2 cellular contexts compared by ENCODE assay signal in the genomic region with DNA sequence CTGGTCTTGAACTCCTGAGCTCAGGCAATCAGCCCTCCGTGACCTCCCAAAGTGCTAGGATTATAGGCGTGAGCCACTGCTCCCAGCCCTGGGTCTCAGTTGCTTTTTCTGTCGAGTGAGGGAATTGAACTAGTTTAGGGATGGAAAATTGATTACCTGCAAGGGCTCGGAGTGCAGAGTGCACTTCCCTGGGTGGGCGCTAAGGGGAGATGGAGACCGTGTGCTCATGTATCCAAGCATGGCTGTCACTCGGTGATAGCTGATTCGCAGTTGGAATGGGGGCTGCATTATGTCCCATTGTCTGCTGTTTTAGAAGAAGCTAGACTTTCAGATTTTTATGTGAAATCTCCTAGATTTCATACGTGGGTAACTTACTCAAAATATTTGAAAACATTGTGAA.
TF ChIP-seq lines count a peak whose summit lies in the region.

No MANE protein-coding gene starts in this region.

TF ChIP-seq in HepG2, 621 proteins besides CTCF, POLR2A, EP300 and RAD21 (continued from another document):
- TF ChIP-seq SMARCC2 (IDR thresholded peaks at IDR 0.05): no peak
- TF ChIP-seq, protein P1, sequence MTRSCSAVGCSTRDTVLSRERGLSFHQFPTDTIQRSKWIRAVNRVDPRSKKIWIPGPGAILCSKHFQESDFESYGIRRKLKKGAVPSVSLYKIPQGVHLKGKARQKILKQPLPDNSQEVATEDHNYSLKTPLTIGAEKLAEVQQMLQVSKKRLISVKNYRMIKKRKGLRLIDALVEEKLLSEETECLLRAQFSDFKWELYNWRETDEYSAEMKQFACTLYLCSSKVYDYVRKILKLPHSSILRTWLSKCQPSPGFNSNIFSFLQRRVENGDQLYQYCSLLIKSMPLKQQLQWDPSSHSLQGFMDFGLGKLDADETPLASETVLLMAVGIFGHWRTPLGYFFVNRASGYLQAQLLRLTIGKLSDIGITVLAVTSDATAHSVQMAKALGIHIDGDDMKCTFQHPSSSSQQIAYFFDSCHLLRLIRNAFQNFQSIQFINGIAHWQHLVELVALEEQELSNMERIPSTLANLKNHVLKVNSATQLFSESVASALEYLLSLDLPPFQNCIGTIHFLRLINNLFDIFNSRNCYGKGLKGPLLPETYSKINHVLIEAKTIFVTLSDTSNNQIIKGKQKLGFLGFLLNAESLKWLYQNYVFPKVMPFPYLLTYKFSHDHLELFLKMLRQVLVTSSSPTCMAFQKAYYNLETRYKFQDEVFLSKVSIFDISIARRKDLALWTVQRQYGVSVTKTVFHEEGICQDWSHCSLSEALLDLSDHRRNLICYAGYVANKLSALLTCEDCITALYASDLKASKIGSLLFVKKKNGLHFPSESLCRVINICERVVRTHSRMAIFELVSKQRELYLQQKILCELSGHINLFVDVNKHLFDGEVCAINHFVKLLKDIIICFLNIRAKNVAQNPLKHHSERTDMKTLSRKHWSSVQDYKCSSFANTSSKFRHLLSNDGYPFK (CRISPR knock-in tag; IDR thresholded peaks at IDR 0.05; ENCODE audit: borderline replicate concordance): no peak
- no peak for TF ChIP-seq ZIK1 (CRISPR knock-in tag; IDR thresholded peaks at IDR 0.05; ENCODE audit: borderline replicate concordance, low read depth)
- no peak for TF ChIP-seq ZNF619 (CRISPR knock-in tag; IDR thresholded peaks at IDR 0.05)
- TF ChIP-seq RBFOX2 (IDR thresholded peaks at IDR 0.05; ENCODE audit: low read depth, low read length): no peak
- no peak for TF ChIP-seq TRIM22 (IDR thresholded peaks at IDR 0.05)
- TF ChIP-seq THYN1 (CRISPR knock-in tag; IDR thresholded peaks at IDR 0.05; ENCODE audit: borderline replicate concordance, low read depth): no peak
- TF ChIP-seq HOXA3 (CRISPR knock-in tag; IDR thresholded peaks at IDR 0.05): no peak
- no peak for TF ChIP-seq FOXK1 (CRISPR knock-in tag; IDR thresholded peaks at IDR 0.05; ENCODE audit: borderline replicate concordance, low read depth)
- no peak for TF ChIP-seq EEA1 (CRISPR knock-in tag; IDR thresholded peaks at IDR 0.05; ENCODE audit: borderline replicate concordance)

TF ChIP-seq in SK-N-SH treated with all-trans-retinoic acid at 6 μM for 48 hours, 23 proteins besides CTCF, POLR2A, EP300 and RAD21 (continued from another document):
- TF ChIP-seq SNAI2 (CRISPR knock-in tag; IDR thresholded peaks at IDR 0.05) (no peak), TOX (CRISPR knock-in tag; IDR thresholded peaks at IDR 0.05; ENCODE audit: borderline replicate concordance) (no peak), ZC3H10 (CRISPR knock-in tag; IDR thresholded peaks at IDR 0.05) (no peak), ZFP3 (CRISPR knock-in tag; IDR thresholded peaks at IDR 0.05) (no peak), ZNF8 (CRISPR knock-in tag; IDR thresholded peaks at IDR 0.05) (no peak)
